25 cellular contexts compared by ENCODE assay signal in the genomic region with DNA sequence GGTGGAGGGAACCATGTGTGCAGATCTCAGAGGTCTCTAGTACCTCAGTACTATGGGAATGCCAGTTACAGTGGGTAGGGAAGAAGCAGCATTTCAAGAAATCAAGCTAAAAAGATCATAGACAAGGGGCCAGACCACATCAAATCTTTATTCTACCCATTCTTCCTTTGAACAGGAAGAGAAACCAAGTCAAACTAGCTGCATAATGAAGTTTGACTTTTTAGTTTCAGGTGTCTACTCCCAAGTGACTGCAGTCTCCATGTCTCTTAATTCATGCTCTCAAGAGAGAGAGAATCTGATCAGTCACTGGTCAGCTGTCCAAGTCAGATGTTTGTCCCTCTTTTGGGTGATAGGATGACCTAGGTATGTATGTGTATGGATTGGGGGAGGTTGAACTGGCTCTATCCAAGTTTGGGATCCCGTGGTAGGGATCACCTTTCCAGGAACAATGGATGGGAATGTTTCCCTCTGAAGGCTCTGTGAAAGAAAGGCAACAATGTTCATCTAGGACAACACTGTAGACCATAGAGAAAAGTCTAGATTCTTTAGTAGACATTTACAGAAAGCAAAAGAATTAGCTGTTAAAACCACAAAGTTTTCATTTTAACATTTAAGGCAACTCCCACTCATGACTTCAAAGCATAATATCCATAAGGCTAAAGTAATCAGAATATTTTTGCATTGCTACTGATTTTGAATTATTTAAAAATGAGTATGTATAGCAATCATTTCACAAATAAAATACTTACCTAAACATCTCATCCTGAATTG. TPM values are rescaled to one million over a fixed set of nuclear protein-coding genes. Genes with fewer than 3 reads are reported as not detected.
DNase-seq lines count a peak whose midpoint lies in the region; ATAC-seq and TF ChIP-seq lines count a peak whose summit lies in the region.
"Had no signal": no experiment of that assay in that cellular context is flagged by ENCODE, and none has a peak within 500 bp of the region (broad histone marks: within the 10 kb centered on the region; RNA-seq: fewer than 3 reads in every experiment).

No MANE protein-coding gene starts in this region.

- ATAC-seq in GM18858 (IDR thresholded peaks at IDR 0.05; ENCODE audit: unreplicated experiment) (peak; percentile 71), GM19468 (IDR thresholded peaks at IDR 0.05; ENCODE audit: extremely low read depth, unreplicated experiment) (peak; percentile 52), HG02623 (IDR thresholded peaks at IDR 0.05; ENCODE audit: unreplicated experiment) (peak; percentile 52), HG03378 (IDR thresholded peaks at IDR 0.05; ENCODE audit: unreplicated experiment) (peak; percentile 66), sciatic nerve (no peak)
- ATAC-seq: naive thymus-derived CD8-positive, alpha-beta T cell; right lobe of liver; stimulated activated naive B cell treated with anti-CD40 and anti-IgM and Interleukin-4, amounts not matched to agents 10 μg/mL and 1 μg/mL and 100 μg/mL, for 72 hours had no signal

- no peak for DNase-seq in activated CD4-positive, alpha-beta T cell treated with anti-CD3 and anti-CD28 coated beads, Interleukin-2, amount 10 ng/mL, durations not matched to agents 24 days and 14 days
- DNase-seq in endothelial cell (ENCODE audit: low spot score) (no peak), sciatic nerve (ENCODE audit: low spot score) (no peak), germinal center (ENCODE audit: low spot score) (no peak)
- DNase-seq: activated CD4-positive, alpha-beta T cell treated with anti-CD3 and anti-CD28 coated beads, Interleukin-2, amount 50 U/mL, for 48 hours; dermis blood vessel endothelial cell; DMS53; H9; hypothalamus; kidney glomerular epithelial cell; naive thymus-derived CD8-positive, alpha-beta T cell; NCI-H1694 treated with DMSO at 0.1 percent for 48 hours; NCI-H774; ovary; right lobe of liver; SJCRH30; stimulated activated naive B cell treated with anti-CD40 and anti-IgM and Interleukin-4, amounts not matched to agents 10 μg/mL and 1 μg/mL and 100 μg/mL, for 72 hours; tibial artery had no signal

- no peaks in the 10 kb centered on the region for H3K36me3 Mint-ChIP-seq in activated CD4-positive, alpha-beta T cell treated with anti-CD3 and anti-CD28 coated beads, Interleukin-2, amount 10 ng/mL, durations not matched to agents 24 days and 14 days (ENCODE audit: low read depth)
- H3K36me3 Mint-ChIP-seq in endothelial cell (ENCODE audit: low read depth, unreplicated experiment): no peaks in the 10 kb centered on the region
- H3K36me3 Mint-ChIP-seq: memory B cell; naive thymus-derived CD8-positive, alpha-beta T cell; stimulated activated naive B cell treated with anti-CD40 and anti-IgM and Interleukin-4, amounts not matched to agents 10 μg/mL and 1 μg/mL and 100 μg/mL, for 72 hours had no signal

- intact Hi-C loops in activated CD4-positive, alpha-beta T cell treated with anti-CD3 and anti-CD28 coated beads, Interleukin-2, amount 10 ng/mL, durations not matched to agents 24 days and 14 days (cut with micrococcal nuclease): no loop called here
- intact Hi-C loops in sciatic nerve (cut with DNase I): no loop called here

- H3K9me3 Mint-ChIP-seq in activated CD4-positive, alpha-beta T cell treated with anti-CD3 and anti-CD28 coated beads, Interleukin-2, amount 10 ng/mL, durations not matched to agents 24 days and 14 days: peaks cover 15% of the 10 kb centered on the region
- no peaks in the 10 kb centered on the region for H3K9me3 Mint-ChIP-seq in endothelial cell (ENCODE audit: unreplicated experiment)
- H3K9me3 Mint-ChIP-seq: H9; memory B cell; naive thymus-derived CD8-positive, alpha-beta T cell; T-helper 1 cell treated with Interleukin-12 subunit alpha and Interleukin-12 subunit beta and Interleukin-4 antibody, amounts not matched to agents 30 μg/mL and 1 μg/mL, for 36 hours had no signal

- no peak overlapping the region for H3K4me3 Mint-ChIP-seq in activated CD4-positive, alpha-beta T cell treated with anti-CD3 and anti-CD28 coated beads, Interleukin-2, amount 10 ng/mL, durations not matched to agents 24 days and 14 days
- H3K4me3 Mint-ChIP-seq in endothelial cell (ENCODE audit: unreplicated experiment): no peak overlapping the region
- H3K4me3 Mint-ChIP-seq: H9; memory B cell; naive thymus-derived CD8-positive, alpha-beta T cell; stimulated activated naive B cell treated with anti-CD40 and anti-IgM and Interleukin-4, amounts not matched to agents 10 μg/mL and 1 μg/mL and 100 μg/mL, for 72 hours; T-helper 1 cell treated with Interleukin-12 subunit alpha and Interleukin-12 subunit beta and Interleukin-4 antibody, amounts not matched to agents 30 μg/mL and 1 μg/mL, for 36 hours had no signal

- H3K27me3 Mint-ChIP-seq in activated CD4-positive, alpha-beta T cell treated with anti-CD3 and anti-CD28 coated beads, Interleukin-2, amount 10 ng/mL, durations not matched to agents 24 days and 14 days: peaks cover 10% of the 10 kb centered on the region
- H3K27me3 Mint-ChIP-seq in endothelial cell (ENCODE audit: unreplicated experiment): peaks cover 2% of the 10 kb centered on the region
- H3K27me3 Mint-ChIP-seq: memory B cell; naive thymus-derived CD8-positive, alpha-beta T cell had no signal

- peaks cover 11% of the 10 kb centered on the region for H3K4me1 Mint-ChIP-seq in activated CD4-positive, alpha-beta T cell treated with anti-CD3 and anti-CD28 coated beads, Interleukin-2, amount 10 ng/mL, durations not matched to agents 24 days and 14 days
- no peaks in the 10 kb centered on the region for H3K4me1 Mint-ChIP-seq in endothelial cell (ENCODE audit: unreplicated experiment)

- TF ChIP-seq CTCF in endothelial cell (IDR thresholded peaks at IDR 0.05; ENCODE audit: unreplicated experiment): no peak

- H3K27ac Mint-ChIP-seq in activated CD4-positive, alpha-beta T cell treated with anti-CD3 and anti-CD28 coated beads, Interleukin-2, amount 10 ng/mL, durations not matched to agents 24 days and 14 days: no peak overlapping the region
- no peak overlapping the region for H3K27ac Mint-ChIP-seq in endothelial cell (ENCODE audit: unreplicated experiment)
- H3K27ac Mint-ChIP-seq: H9; memory B cell; stimulated activated naive B cell treated with anti-CD40 and anti-IgM and Interleukin-4, amounts not matched to agents 10 μg/mL and 1 μg/mL and 100 μg/mL, for 72 hours; T-helper 1 cell treated with Interleukin-12 subunit alpha and Interleukin-12 subunit beta and Interleukin-4 antibody, amounts not matched to agents 30 μg/mL and 1 μg/mL, for 36 hours had no signal

RNA-seq across cellular contexts. Expression of gene PRTFDC1, which starts 30.1 kb away (rescaled TPM):
- 0.21 and 0.50 TPM in 2 replicates for total RNA-seq in activated CD4-positive, alpha-beta T cell treated with anti-CD3 and anti-CD28 coated beads, Interleukin-2, amount 10 ng/mL, durations not matched to agents 24 days and 14 days
- 17.5 TPM for total RNA-seq in endothelial cell (ENCODE audit: unreplicated experiment)
- total RNA-seq in sciatic nerve: 4.7 TPM

RNA-seq across cellular contexts. Expression of gene ENKUR, which starts 33.5 kb away (rescaled TPM):
- not detected in 2 replicates for total RNA-seq in activated CD4-positive, alpha-beta T cell treated with anti-CD3 and anti-CD28 coated beads, Interleukin-2, amount 10 ng/mL, durations not matched to agents 24 days and 14 days
- total RNA-seq in endothelial cell (ENCODE audit: unreplicated experiment) (not detected), sciatic nerve (0.09 TPM)
- total RNA-seq: cardiac muscle cell; H9; naive thymus-derived CD8-positive, alpha-beta T cell; SJCRH30 had no signal

RNA-seq across cellular contexts. Expression of gene THNSL1, which starts 33.9 kb away (rescaled TPM):
- total RNA-seq in activated CD4-positive, alpha-beta T cell treated with anti-CD3 and anti-CD28 coated beads, Interleukin-2, amount 10 ng/mL, durations not matched to agents 24 days and 14 days: 3.6 and 4.2 TPM in 2 replicates
- total RNA-seq in endothelial cell (ENCODE audit: unreplicated experiment) (3.6 TPM), sciatic nerve (3.0 TPM)
